In the genomic region with DNA sequence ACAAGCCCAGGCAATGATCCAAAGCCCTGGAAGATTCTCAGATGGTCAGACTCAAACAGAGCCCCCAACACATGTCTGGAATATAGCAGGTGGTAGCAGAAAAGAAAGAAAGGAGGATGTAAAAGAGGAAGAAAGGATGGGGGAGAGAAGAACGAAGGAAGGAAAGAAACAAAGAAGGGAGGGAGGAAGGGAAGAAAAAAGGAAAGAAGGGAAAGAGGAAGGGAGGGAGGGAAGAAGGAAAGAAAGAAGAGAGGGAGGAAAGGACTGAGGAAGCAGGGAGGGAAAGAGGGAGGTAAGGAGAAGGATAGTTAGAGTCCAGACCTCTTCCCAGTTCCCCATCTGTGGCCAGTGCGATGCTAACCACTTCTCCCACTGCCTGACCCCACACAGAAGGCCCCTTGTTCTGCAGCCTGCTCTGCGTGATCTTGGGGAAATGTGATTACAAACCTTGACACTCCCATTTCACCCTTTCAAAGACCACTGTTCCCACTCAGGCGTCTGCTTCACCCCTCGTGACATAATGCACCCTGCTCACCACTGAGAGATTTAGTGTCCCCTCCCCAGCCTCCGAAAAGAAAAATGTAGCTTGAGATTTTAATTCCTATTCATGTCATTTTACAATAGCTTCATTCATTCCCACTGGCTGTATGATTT, we compare ENCODE assay signal across 17 cellular contexts.
"Had no signal": no experiment of that assay in that cellular context is flagged by ENCODE, and none has a peak within 500 bp of the region (broad histone marks: within the 10 kb centered on the region; RNA-seq: fewer than 3 reads in every experiment).

No MANE protein-coding gene starts in this region.

- H3K4me1 ChIP-seq: sigmoid colon, thyroid gland had no signal

- H3K27ac Mint-ChIP-seq: activated B cell treated with CpG ODN at 0.5 μM for 24 hours; activated CD4-positive, alpha-beta T cell treated with anti-CD3 and anti-CD28 coated beads, Interleukin-2, amount 10 ng/mL, durations not matched to agents 7 days and 5 days; dendritic cell treated with granulocyte-macrophage colony-stimulating factor and Interleukin-4, amounts not matched to agents 40 ng/mL and 50 ng/mL, for 4 days; effector memory CD8-positive, alpha-beta T cell; naive B cell had no signal

- H3K4me1 Mint-ChIP-seq: activated B cell treated with CpG ODN at 0.5 μM for 24 hours, naive B cell had no signal

- H3K27ac ChIP-seq: brain microvascular endothelial cell, epithelial cell of prostate, hepatocyte, sigmoid colon, thyroid gland had no signal

- H3K4me3 ChIP-seq: hepatocyte, sigmoid colon, thyroid gland had no signal

- H3K27me3 Mint-ChIP-seq: activated B cell treated with CpG ODN at 0.5 μM for 24 hours; activated CD4-positive, alpha-beta T cell treated with anti-CD3 and anti-CD28 coated beads, Interleukin-2, amount 10 ng/mL, durations not matched to agents 7 days and 5 days; activated naive CD4-positive, alpha-beta T cell treated with anti-CD3 and anti-CD28 coated beads, Interleukin-2, amount 50 U/mL, for 24 hours had no signal

- ATAC-seq: effector memory CD8-positive, alpha-beta T cell; left ventricle myocardium superior; SK-N-SH treated with all-trans-retinoic acid at 6 μM for 48 hours had no signal

- H2AFZ ChIP-seq: hepatocyte had no signal

- H3K9me3 ChIP-seq: sigmoid colon, thyroid gland had no signal

- H3K4me2 ChIP-seq: hepatocyte had no signal

- H3K79me2 ChIP-seq: hepatocyte had no signal

- H3K36me3 ChIP-seq: brain microvascular endothelial cell, sigmoid colon, thyroid gland had no signal

- DNase-seq: activated B cell treated with CpG ODN at 0.5 μM for 24 hours; activated CD4-positive, alpha-beta T cell treated with anti-CD3 and anti-CD28 coated beads, Interleukin-2, amount 10 ng/mL, durations not matched to agents 7 days and 5 days; amygdala; brain microvascular endothelial cell; cerebellar nuclear complex; effector memory CD8-positive, alpha-beta T cell; left ventricle myocardium superior; midbrain; naive B cell; sigmoid colon; stimulated activated CD4-positive, alpha-beta T cell treated with anti-CD3 and anti-CD28 coated beads, Interleukin-2, amount 100 ng/mL, for 48 hours; thyroid gland had no signal

- H3K27me3 ChIP-seq: brain microvascular endothelial cell, hepatocyte, sigmoid colon, thyroid gland had no signal

- H3K4me3 Mint-ChIP-seq: activated B cell treated with CpG ODN at 0.5 μM for 24 hours; activated CD4-positive, alpha-beta T cell treated with anti-CD3 and anti-CD28 coated beads, Interleukin-2, amount 10 ng/mL, durations not matched to agents 7 days and 5 days; activated naive CD4-positive, alpha-beta T cell treated with anti-CD3 and anti-CD28 coated beads, Interleukin-2, amount 50 U/mL, for 24 hours; dendritic cell treated with granulocyte-macrophage colony-stimulating factor and Interleukin-4, amounts not matched to agents 40 ng/mL and 50 ng/mL, for 4 days; effector memory CD8-positive, alpha-beta T cell; naive B cell had no signal

- H3K9me3 Mint-ChIP-seq: activated B cell treated with CpG ODN at 0.5 μM for 24 hours; activated CD4-positive, alpha-beta T cell treated with anti-CD3 and anti-CD28 coated beads, Interleukin-2, amount 10 ng/mL, durations not matched to agents 7 days and 5 days; activated naive CD4-positive, alpha-beta T cell treated with anti-CD3 and anti-CD28 coated beads, Interleukin-2, amount 50 U/mL, for 24 hours; dendritic cell treated with granulocyte-macrophage colony-stimulating factor and Interleukin-4, amounts not matched to agents 40 ng/mL and 50 ng/mL, for 4 days; effector memory CD8-positive, alpha-beta T cell had no signal
